ENCODE assay signal across 17 cellular contexts in the genomic region with DNA sequence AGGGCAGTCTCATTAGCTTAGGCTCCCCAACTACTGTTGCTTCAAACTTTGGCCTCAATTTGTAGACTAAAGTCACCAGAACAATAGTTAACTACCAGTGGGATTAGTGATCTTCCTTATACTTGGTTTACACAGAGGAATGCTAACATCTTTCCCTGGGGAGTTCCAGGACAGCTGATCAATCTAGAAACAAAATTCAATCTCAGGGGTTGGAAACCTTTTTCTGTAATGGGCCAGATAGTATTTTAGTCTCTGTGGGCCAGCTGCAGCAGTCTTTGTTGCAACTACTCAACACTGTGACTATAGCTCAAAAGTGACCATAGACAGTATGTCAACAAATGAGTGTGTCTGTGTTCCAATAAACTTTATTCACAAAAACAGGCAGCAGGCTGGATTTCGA.
DNase-seq lines count a peak whose midpoint lies in the region; ATAC-seq, FAIRE-seq and TF ChIP-seq lines count a peak whose summit lies in the region.
"Had no signal": no experiment of that assay in that cellular context is flagged by ENCODE, and none has a peak within 500 bp of the region (broad histone marks: within the 10 kb centered on the region; RNA-seq: fewer than 3 reads in every experiment).

No MANE protein-coding gene starts in this region.

- no peak for DNase-seq in activated naive CD8-positive, alpha-beta T cell treated with anti-CD3 and anti-CD28 coated beads for 36 hours
- DNase-seq in MM.1S (no peak), fibroblast of lung (ENCODE audit: low read depth in 2 of 2) (no peak), NCI-H524 treated with DMSO at 0.1 percent for 48 hours (lab: John Stamatoyannopoulos, UW) (no peak), kidney (no peak)
- DNase-seq: activated CD4-positive, CD25-positive, alpha-beta regulatory T cell treated with anti-CD3 and anti-CD28 coated beads, Interleukin-2, amount 50 U/mL, for 72 hours; amniotic stem cell; colonic mucosa; left colon; nephron progenitor cell had no signal

- peak overlapping the region; percentile 37; the same call in 1 of the 2 replicates for H3K4me2 ChIP-seq in MM.1S (ENCODE audit: low read depth, low read length)
- H3K4me2 ChIP-seq in fibroblast of lung (ENCODE audit: extremely low read depth, insufficient read depth, low read length) = peak overlapping the region; percentile 17
- H3K4me2 ChIP-seq: hepatocyte had no signal

- ATAC-seq in HG03108 (IDR thresholded peaks at IDR 0.05; ENCODE audit: unreplicated experiment) = no peak

- H3K9me2 ChIP-seq in MM.1S (replicated peaks; ENCODE audit: insufficient read depth, low read length) = no peaks in the 10 kb centered on the region

- H3K27me3 Mint-ChIP-seq in activated naive CD8-positive, alpha-beta T cell = no peaks in the 10 kb centered on the region
- H3K27me3 Mint-ChIP-seq in activated naive CD8-positive, alpha-beta T cell treated with anti-CD3 and anti-CD28 coated beads for 36 hours = no peaks in the 10 kb centered on the region

- intact Hi-C loops in kidney (cut with DNase I) = no loop called here

- no peaks in the 10 kb centered on the region for H3K36me3 ChIP-seq in MM.1S (replicated peaks; ENCODE audit: insufficient read depth, low read length)
- H3K36me3 ChIP-seq in fibroblast of lung (ENCODE audit: control insufficient read depth, insufficient read depth, low read length) = no peaks in the 10 kb centered on the region
- H3K36me3 ChIP-seq in stomach smooth muscle (ENCODE audit: control insufficient read depth in 2 of 2, insufficient read depth in 2 of 2, low read length in 2 of 2) = no peaks in the 10 kb centered on the region
- no peaks in the 10 kb centered on the region for H3K36me3 ChIP-seq in kidney (ENCODE audit: control insufficient read depth in 1 of 2, insufficient read depth in 2 of 2, low read length in 2 of 2)
- H3K36me3 ChIP-seq: colonic mucosa had no signal

- no peak overlapping the region for H3K9ac ChIP-seq in MM.1S (ENCODE audit: low read length)
- no peak overlapping the region for H3K9ac ChIP-seq in fibroblast of lung (ENCODE audit: insufficient read depth, low read length)
- no peak overlapping the region for H3K9ac ChIP-seq in stomach smooth muscle (ENCODE audit: low read length in 2 of 2)
- H3K9ac ChIP-seq in kidney (ENCODE audit: low read length in 2 of 2) = no peak overlapping the region

- no peak overlapping the region for H3K4me3 Mint-ChIP-seq in activated naive CD8-positive, alpha-beta T cell
- no peak overlapping the region for H3K4me3 Mint-ChIP-seq in activated naive CD8-positive, alpha-beta T cell treated with anti-CD3 and anti-CD28 coated beads for 36 hours
- H3K4me3 Mint-ChIP-seq: nephron progenitor cell had no signal

- no peak for FAIRE-seq in kidney (lab: Jason Lieb, UNC)
- FAIRE-seq: H1 had no signal

- H3K4me1 Mint-ChIP-seq in activated naive CD8-positive, alpha-beta T cell (ENCODE audit: low read depth) = peaks cover 11% of the 10 kb centered on the region
- peaks cover 19% of the 10 kb centered on the region for H3K4me1 Mint-ChIP-seq in activated naive CD8-positive, alpha-beta T cell treated with anti-CD3 and anti-CD28 coated beads for 36 hours
- H3K4me1 Mint-ChIP-seq: nephron progenitor cell had no signal

- H4K20me1 ChIP-seq in MM.1S (ENCODE audit: insufficient read depth, low read length) = no peaks in the 10 kb centered on the region
- no peaks in the 10 kb centered on the region for H4K20me1 ChIP-seq in fibroblast of lung (ENCODE audit: control insufficient read depth, extremely low read depth, insufficient read depth, low read length)

- peak overlapping the region; percentile 7 for H3K27ac Mint-ChIP-seq in activated naive CD8-positive, alpha-beta T cell
- H3K27ac Mint-ChIP-seq in activated naive CD8-positive, alpha-beta T cell treated with anti-CD3 and anti-CD28 coated beads for 36 hours = no peak overlapping the region
- H3K27ac Mint-ChIP-seq: nephron progenitor cell had no signal

- TF ChIP-seq CTCF in MM.1S (IDR thresholded peaks at IDR 0.05; ENCODE audit: low read length) (no peak), fibroblast of lung (conservative IDR thresholded peaks at IDR 0.05 in 1 of 2, IDR thresholded peaks at IDR 0.05 in 1 of 2; ENCODE audit: low read depth in 1 of 2, low read length in 2 of 2) (no peak), kidney (IDR thresholded peaks at IDR 0.05; ENCODE audit: borderline replicate concordance, extremely low read depth, insufficient read depth) (no peak)

- H3K4me3 ChIP-seq in MM.1S (ENCODE audit: low read length) (no peak overlapping the region), fibroblast of lung (replicated peaks in 1 of 4; ENCODE audit: control extremely low read depth in 1 of 4, insufficient read depth in 1 of 4, low read depth in 3 of 4, low read length in 4 of 4) (no peak overlapping the region), stomach smooth muscle (ENCODE audit: low read length in 2 of 2) (peak overlapping the region in 1 of 2 donors; percentile 14), kidney (ENCODE audit: low read length in 2 of 2) (no peak overlapping the region)
- H3K4me3 ChIP-seq: colonic mucosa, hepatocyte, SK-N-MC, skin epidermis had no signal

- H3K4me1 ChIP-seq in MM.1S (ENCODE audit: low read length) (peaks cover 27% of the 10 kb centered on the region), fibroblast of lung (ENCODE audit: control insufficient read depth, extremely low read depth, insufficient read depth, low read length) (peaks cover 9% of the 10 kb centered on the region), stomach smooth muscle (ENCODE audit: control insufficient read depth, insufficient read depth, low read length) (peaks cover 13% of the 10 kb centered on the region), kidney (ENCODE audit: control insufficient read depth in 1 of 2, insufficient read depth in 1 of 2, low read depth in 1 of 2, low read length in 2 of 2) (peaks cover 0 to 6% of the 10 kb centered on the region in 2 donors)
- H3K4me1 ChIP-seq: colonic mucosa had no signal

- no peaks in the 10 kb centered on the region for H3K9me3 ChIP-seq in MM.1S (replicated peaks; ENCODE audit: insufficient read depth, low read length)
- no peaks in the 10 kb centered on the region for H3K9me3 ChIP-seq in fibroblast of lung (ENCODE audit: control insufficient read depth, insufficient read depth, low read depth, low read length)
- H3K9me3 ChIP-seq in stomach smooth muscle (ENCODE audit: control insufficient read depth in 2 of 2, low read length in 2 of 2) = no peaks in the 10 kb centered on the region
- H3K9me3 ChIP-seq in kidney (ENCODE audit: control insufficient read depth in 1 of 2, low read length in 2 of 2) = no peaks in the 10 kb centered on the region
- H3K9me3 ChIP-seq: colonic mucosa had no signal

- H3K36me3 Mint-ChIP-seq in activated naive CD8-positive, alpha-beta T cell = peaks cover 2% of the 10 kb centered on the region
- H3K36me3 Mint-ChIP-seq in activated naive CD8-positive, alpha-beta T cell treated with anti-CD3 and anti-CD28 coated beads for 36 hours = peaks cover 13% of the 10 kb centered on the region

- peak overlapping the region; percentile 32; the same call in 1 of the 2 replicates for H3K27ac ChIP-seq in MM.1S (ENCODE audit: low read length)
- H3K27ac ChIP-seq in fibroblast of lung (ENCODE audit: insufficient read depth, low read length) = no peak overlapping the region
- peak overlapping the region; percentile 13 for H3K27ac ChIP-seq in stomach smooth muscle (ENCODE audit: low read length)
- H3K27ac ChIP-seq in kidney (ENCODE audit: low read depth in 2 of 2, low read length in 2 of 2) = no peak overlapping the region
- H3K27ac ChIP-seq: SK-N-MC had no signal

- H3K27me3 ChIP-seq in MM.1S (replicated peaks; ENCODE audit: insufficient read depth, low read length) (no peaks in the 10 kb centered on the region), fibroblast of lung (ENCODE audit: control insufficient read depth, insufficient read depth, low read length) (no peaks in the 10 kb centered on the region), stomach smooth muscle (ENCODE audit: control insufficient read depth in 1 of 2, insufficient read depth in 2 of 2, low read length in 2 of 2) (no peaks in the 10 kb centered on the region)
- H3K27me3 ChIP-seq: colonic mucosa, hepatocyte had no signal

- no peaks in the 10 kb centered on the region for H3K9me3 Mint-ChIP-seq in activated naive CD8-positive, alpha-beta T cell (ENCODE audit: low read depth)
- peaks cover 11% of the 10 kb centered on the region for H3K9me3 Mint-ChIP-seq in activated naive CD8-positive, alpha-beta T cell treated with anti-CD3 and anti-CD28 coated beads for 36 hours

- H3K79me2 ChIP-seq in MM.1S (ENCODE audit: low read length) (no peaks in the 10 kb centered on the region), fibroblast of lung (ENCODE audit: control insufficient read depth, insufficient read depth, low read length) (no peaks in the 10 kb centered on the region)
- H3K79me2 ChIP-seq: hepatocyte had no signal

- H3F3A ChIP-seq in MM.1S (ENCODE audit: insufficient read depth, low read length) = 0 out of 2 replicates have a peak, but pooled peaks cover 2% of the 10 kb centered on the region

- H2AFZ ChIP-seq in MM.1S (ENCODE audit: low read length) (no peak overlapping the region), fibroblast of lung (ENCODE audit: low read length) (no peak overlapping the region)
- H2AFZ ChIP-seq: hepatocyte had no signal

Comparison
In these comparisons a context has a peak if more than half of its experiments do, and no peak if none do; other contexts are left out.
1. H3K27ac ChIP-seq: peak in MM.1S (single experiment) and stomach smooth muscle (single experiment); none in fibroblast of lung (single experiment) and kidney (0 of 2).